In the genomic region with DNA sequence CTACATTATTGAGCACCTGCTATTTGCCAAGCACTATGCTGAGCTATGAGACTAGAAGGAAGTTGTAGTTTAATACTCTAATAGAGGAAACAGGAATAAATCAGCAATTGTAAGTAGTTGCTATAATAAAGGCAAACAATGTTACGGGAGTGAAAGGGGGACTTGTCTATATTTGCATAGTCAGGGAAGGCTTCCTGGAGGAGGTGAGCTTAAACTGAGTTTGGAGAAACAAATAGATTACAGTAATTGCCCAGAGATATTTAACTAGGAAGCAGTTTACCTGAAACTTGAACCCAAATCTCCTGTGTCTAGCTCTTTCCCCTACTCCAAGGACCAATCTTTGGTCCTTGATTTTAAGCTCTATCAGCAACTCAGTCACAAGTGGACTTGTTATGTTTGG, we compare ENCODE assay signal across 8 cellular contexts. TPM values are rescaled to one million over a fixed set of nuclear protein-coding genes. Genes with fewer than 3 reads are reported as not detected.
"Had no signal": no experiment of that assay in that cellular context is flagged by ENCODE, and none has a peak within 500 bp of the region (broad histone marks: within the 10 kb centered on the region; RNA-seq: fewer than 3 reads in every experiment).

No MANE protein-coding gene starts in this region.

- H3K27ac ChIP-seq: HL-60 had no signal

- FAIRE-seq: HepG2, HTR-8/SVneo had no signal

- ATAC-seq: HepG2 had no signal

- DNase-seq: IMR-90, KBM-7, KG1 had no signal

RNA-seq across cellular contexts. Expression of a gene that starts 2.1 kb away (rescaled TPM):
- total RNA-seq: HepG2, HT-29, HT1080, IMR-90 had no signal
- polyA plus RNA-seq: HepG2, IMR-90 had no signal

RNA-seq across cellular contexts. Expression of a gene that starts 5.2 kb away (rescaled TPM):
- total RNA-seq: HepG2, HT-29, IMR-90 had no signal
- polyA plus RNA-seq: IMR-90 had no signal
